In the genomic region with DNA sequence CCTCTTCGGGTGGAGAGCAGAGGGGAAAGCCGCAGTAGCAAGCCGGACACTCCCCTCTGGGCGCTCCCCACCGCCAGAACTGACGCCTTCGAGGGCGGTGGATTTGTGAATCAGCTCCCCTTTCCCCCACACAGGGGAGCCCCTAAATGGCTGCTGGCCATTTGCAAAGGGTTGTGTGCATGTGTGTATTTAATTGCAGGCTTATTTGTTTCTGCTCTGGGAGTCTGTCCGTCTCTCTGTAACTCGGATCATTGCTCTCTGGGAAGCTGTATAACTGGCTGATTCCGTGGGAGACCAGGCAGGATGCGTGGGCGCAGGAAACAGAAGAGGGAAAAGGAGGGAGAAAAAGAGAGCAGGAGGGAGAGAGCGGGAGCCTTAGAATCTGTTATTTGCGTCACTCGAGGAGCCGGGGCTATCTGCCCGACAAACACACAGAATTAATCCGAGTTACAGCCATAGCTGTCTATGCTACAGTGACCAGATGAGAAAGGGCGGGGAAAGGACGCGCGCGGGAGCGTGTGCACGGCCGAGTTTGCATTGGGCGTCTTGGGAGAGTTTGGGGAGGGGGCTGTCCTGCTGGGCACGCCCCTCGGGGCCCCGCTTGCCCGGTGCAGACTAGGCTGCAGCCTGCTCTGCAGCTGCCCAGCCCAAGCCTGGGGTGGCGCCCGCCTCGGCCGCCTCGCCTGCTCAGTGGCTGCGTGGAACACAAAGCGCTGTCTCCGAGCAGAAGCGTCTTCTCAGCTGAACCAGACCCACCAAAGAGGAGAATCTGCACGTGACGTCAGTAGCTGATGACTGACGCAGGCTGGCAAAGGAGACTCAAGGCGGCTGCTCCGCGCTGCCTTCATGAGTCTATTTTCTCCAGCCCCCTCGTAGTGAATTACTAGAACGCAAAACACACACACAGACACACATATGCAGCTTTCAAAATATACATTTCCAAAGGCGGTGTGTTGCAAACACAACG, we compare ENCODE assay signal across 9 cellular contexts.
DNase-seq lines count a peak whose midpoint lies in the region; ATAC-seq and TF ChIP-seq lines count a peak whose summit lies in the region.
"Had no signal": no experiment of that assay in that cellular context is flagged by ENCODE, and none has a peak within 500 bp of the region (broad histone marks: within the 10 kb centered on the region; RNA-seq: fewer than 3 reads in every experiment).

No MANE protein-coding gene starts in this region.

- peaks cover 0 to 6% (median 0%) of the 10 kb centered on the region in 5 experiments for H3K9me3 Mint-ChIP-seq in brain

- H3K4me3 Mint-ChIP-seq in brain, result peak overlapping the region; percentile 91 to 99 (median 93)

- TF ChIP-seq CTCF in brain (conservative IDR thresholded peaks at IDR 0.05), result peak; percentile 9 to 15
- TF ChIP-seq CTCF in left lung (IDR thresholded peaks at IDR 0.05), result no peak
- TF ChIP-seq CTCF in thoracic aorta (IDR thresholded peaks at IDR 0.05), result no peak

- H3K4me3 ChIP-seq in left lung (no peak overlapping the region), thoracic aorta (peak overlapping the region; percentile 45)

- H3K9me3 ChIP-seq in left lung (no peaks in the 10 kb centered on the region), thoracic aorta (no peaks in the 10 kb centered on the region)

- intact Hi-C loops in left lung (cut with DNase I), result no loop called here

- peaks cover 0 to 24% of the 10 kb centered on the region in 2 donors for H3K4me1 ChIP-seq in left lung
- H3K4me1 ChIP-seq in thoracic aorta (ENCODE audit: control insufficient read depth in 1 of 2, low read depth in 2 of 2), result peaks cover 22 to 31% of the 10 kb centered on the region in 2 donors

- H3K36me3 Mint-ChIP-seq in brain, result no peaks in the 10 kb centered on the region

- ATAC-seq in left lung (peak; percentile 46), thoracic aorta (ENCODE audit: insufficient number of reproducible peaks, low FRiP score, low read depth) (no peak)

- DNase-seq in D341Med (ENCODE audit: low spot score), result peak; percentile 63
- peak; percentile 26 for DNase-seq in NCI-H1092 (lab: John Stamatoyannopoulos, UW)
- no peak for DNase-seq in left lung
- DNase-seq in thoracic aorta (ENCODE audit: low spot score), result no peak
- DNase-seq in SW 1271 (lab: John Stamatoyannopoulos, UW), result no peak
- DNase-seq in NCI-H2029 (lab: John Stamatoyannopoulos, UW), result no peak
- no peak for DNase-seq in LoVo (ENCODE audit: low spot score)

- H3K27me3 ChIP-seq in left lung, result peaks cover 85 to 100% of the 10 kb centered on the region in 2 donors
- peaks cover 23% of the 10 kb centered on the region for H3K27me3 ChIP-seq in thoracic aorta (replicated peaks; ENCODE audit: insufficient read depth)

- H3K27ac Mint-ChIP-seq in brain, result peak overlapping the region; percentile 89 to 100 (median 99)

- H3K36me3 ChIP-seq in left lung, result no peaks in the 10 kb centered on the region
- no peaks in the 10 kb centered on the region for H3K36me3 ChIP-seq in thoracic aorta

- H3K27ac ChIP-seq in left lung (no peak overlapping the region), thoracic aorta (no peak overlapping the region)
- H3K27ac ChIP-seq: HL-60 had no signal

- H3K27me3 Mint-ChIP-seq in brain, result peaks cover 60% of the 10 kb centered on the region

- peaks cover 58% of the 10 kb centered on the region for H3K4me1 Mint-ChIP-seq in brain

Comparison
In these comparisons a context has a peak if more than half of its experiments do, and no peak if none do; other contexts are left out.
1. DNase-seq: peak in D341Med (single experiment) and NCI-H1092 (single experiment); none in left lung (0 of 2), thoracic aorta (single experiment), SW 1271 (0 of 2), NCI-H2029 (single experiment) and LoVo (single experiment).
2. CTCF ChIP-seq: peak in brain (2 of 2); none in left lung (0 of 2) and thoracic aorta (single experiment).